Comparison of ENCODE assay signal across 10 cellular contexts in the genomic region with DNA sequence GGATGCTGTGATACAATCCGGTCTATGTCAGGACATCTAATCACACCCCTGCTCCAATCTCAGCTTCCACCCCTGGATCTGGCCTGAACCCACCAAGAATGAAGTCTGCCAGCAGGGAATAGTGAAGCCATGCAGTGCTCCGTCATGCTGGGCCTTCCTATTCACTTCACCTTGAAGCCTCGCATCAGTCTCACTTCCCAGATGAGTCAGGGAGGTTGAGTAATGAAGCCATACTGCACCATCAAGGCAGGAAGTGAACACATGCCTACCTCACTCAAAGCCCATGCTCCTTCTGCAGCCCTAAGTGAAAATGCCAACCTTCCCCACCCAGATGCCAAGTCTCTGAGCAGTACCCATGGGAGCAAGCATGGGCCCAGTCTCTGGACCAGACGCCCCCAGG. TPM values are rescaled to one million over a fixed set of nuclear protein-coding genes. Genes with fewer than 3 reads are reported as not detected.
DNase-seq lines count a peak whose midpoint lies in the region; ATAC-seq, FAIRE-seq and TF ChIP-seq lines count a peak whose summit lies in the region.
"Not testable (repeated sequence)": the region's sequence is repeated elsewhere in the genome, so short reads cannot be mapped to it uniquely, and the experiment has no call there.
"Had no signal": no experiment of that assay in that cellular context is flagged by ENCODE, and none has a peak within 500 bp of the region (broad histone marks: within the 10 kb centered on the region; RNA-seq: fewer than 3 reads in every experiment).

No MANE protein-coding gene starts in this region.

- RAD21 ChIA-PET in GM12878 (lab: Charles Lee; ENCODE audit: unreplicated experiment), result not testable (repeated sequence)

- not testable (repeated sequence) for H2AFZ ChIP-seq in GM12878 (ENCODE audit: control insufficient read depth, low read depth, low read length)

- H3K27me3 ChIP-seq in GM12878 (replicated peaks in 1 of 2; ENCODE audit: control insufficient read depth in 2 of 2, insufficient read depth in 2 of 2, low read length in 1 of 2), result not testable (repeated sequence)

- not testable (repeated sequence) for H3K4me1 Mint-ChIP-seq in stimulated activated memory B cell treated with anti-CD40 and anti-IgM and Interleukin-4, amounts not matched to agents 10 μg/mL and 1 μg/mL and 100 μg/mL, for 72 hours

- not testable (repeated sequence) for H3K27me3 Mint-ChIP-seq in stimulated activated memory B cell treated with anti-CD40 and anti-IgM and Interleukin-4, amounts not matched to agents 10 μg/mL and 1 μg/mL and 100 μg/mL, for 72 hours

- H3K27ac ChIP-seq in GM12878 (ENCODE audit: control insufficient read depth, insufficient read depth), result not testable (repeated sequence)

- CTCF ChIA-PET in GM12878 (lab: Yijun Ruan, JAX), result not testable (repeated sequence)

- TF ChIP-seq POLR2A in GM12878 (IDR thresholded peaks at IDR 0.05; ENCODE audit: low read depth, low read length), result not testable (repeated sequence)

- H3K4me3 ChIP-seq in GM12878, result not testable (repeated sequence)

- ATAC-seq in GM18502 (IDR thresholded peaks at IDR 0.05; ENCODE audit: poor library complexity, unreplicated experiment), result peak; percentile 83
- peak; percentile 78 for ATAC-seq in GM19043 (IDR thresholded peaks at IDR 0.05; ENCODE audit: low read depth, unreplicated experiment)
- ATAC-seq in GM21619 (IDR thresholded peaks at IDR 0.05; ENCODE audit: unreplicated experiment), result peak; percentile 78
- peak; percentile 83 for ATAC-seq in HG03095 (IDR thresholded peaks at IDR 0.05; ENCODE audit: unreplicated experiment)
- ATAC-seq in HG03442 (IDR thresholded peaks at IDR 0.05; ENCODE audit: unreplicated experiment), result peak; percentile 86
- peak; percentile 76 to 83 for ATAC-seq in activated CD4-positive, CD25-positive, alpha-beta regulatory T cell treated with anti-CD3 and anti-CD28 coated beads, Interleukin-2, amount 50 U/mL, for 24 hours
- ATAC-seq in GM12878, result peak; percentile 56
- peak; percentile 9 for ATAC-seq in stimulated activated memory B cell treated with anti-CD40 and anti-IgM and Interleukin-4, amounts not matched to agents 10 μg/mL and 1 μg/mL and 100 μg/mL, for 72 hours

- not testable (repeated sequence) for H3K9me3 ChIP-seq in GM12878 (replicated peaks; ENCODE audit: control insufficient read depth, insufficient read depth, low read length)

- POLR2A ChIA-PET in GM12878 (lab: Charles Lee), result not testable (repeated sequence)

- not testable (repeated sequence) for H3K27ac Mint-ChIP-seq in stimulated activated memory B cell treated with anti-CD40 and anti-IgM and Interleukin-4, amounts not matched to agents 10 μg/mL and 1 μg/mL and 100 μg/mL, for 72 hours

- H3K4me2 ChIP-seq in GM12878 (ENCODE audit: control insufficient read depth, insufficient read depth), result not testable (repeated sequence)

- BruUV-seq in GM12878 (replicated peaks; lab: Mats Ljungman, UMichigan), result not testable (repeated sequence)

- not testable (repeated sequence) for TF ChIP-seq RAD21 in GM12878 (IDR thresholded peaks at IDR 0.05; ENCODE audit: insufficient read depth, low read depth, low read length)

- not testable (repeated sequence) for H3K4me1 ChIP-seq in GM12878 (ENCODE audit: control insufficient read depth, insufficient read depth, low read length)

- intact Hi-C loops in GM12878 (cut with micrococcal nuclease; ENCODE audit: unreplicated experiment), result not testable (repeated sequence)

- not testable (repeated sequence) for H3K9ac ChIP-seq in GM12878 (ENCODE audit: control insufficient read depth, insufficient read depth, low read length)

- not testable (repeated sequence) for FAIRE-seq in GM12878 (lab: Jason Lieb, UNC)

- no CpG with 5 or more reads among the region's 4 CpGs for WGBS in GM12878 (ENCODE audit: insufficient coverage, insufficient replicate concordance, low lambda C conversion rate, missing lambda C conversion rate)

- in situ Hi-C loops in GM12878 (cut with MboI), result not testable (repeated sequence)

- not testable (repeated sequence) for H3K4me3 Mint-ChIP-seq in stimulated activated memory B cell treated with anti-CD40 and anti-IgM and Interleukin-4, amounts not matched to agents 10 μg/mL and 1 μg/mL and 100 μg/mL, for 72 hours

- DNase-seq in GM12878 (ENCODE audit: low read depth, low spot score), result not testable (repeated sequence)

- SMC1A ChIA-PET in GM12878 (lab: Charles Lee; ENCODE audit: uncharacterized antibody, unreplicated experiment), result not testable (repeated sequence)

- H3K79me2 ChIP-seq in GM12878 (ENCODE audit: control insufficient read depth, insufficient read depth, low read length), result not testable (repeated sequence)

- not testable (repeated sequence) for TF ChIP-seq CTCF in GM12878 (IDR thresholded peaks at IDR 0.05 in 2 of 3, conservative IDR thresholded peaks at IDR 0.05 in 1 of 3; ENCODE audit: control insufficient read depth in 2 of 3, extremely low read depth in 1 of 3, insufficient read depth in 1 of 3, low read depth in 3 of 3, low read length in 3 of 3)

- H3K9me3 Mint-ChIP-seq in stimulated activated memory B cell treated with anti-CD40 and anti-IgM and Interleukin-4, amounts not matched to agents 10 μg/mL and 1 μg/mL and 100 μg/mL, for 72 hours, result not testable (repeated sequence)

- not testable (repeated sequence) for H4K20me1 ChIP-seq in GM12878 (ENCODE audit: control insufficient read depth, insufficient read depth)

- not testable (repeated sequence) for H3K36me3 Mint-ChIP-seq in stimulated activated memory B cell treated with anti-CD40 and anti-IgM and Interleukin-4, amounts not matched to agents 10 μg/mL and 1 μg/mL and 100 μg/mL, for 72 hours

- not testable (repeated sequence) for TF ChIP-seq EP300 in GM12878 (IDR thresholded peaks at IDR 0.05; ENCODE audit: borderline replicate concordance in 1 of 2, control insufficient read depth in 1 of 2, low read depth in 2 of 2, low read length in 2 of 2)

- not testable (repeated sequence) for H3K36me3 ChIP-seq in GM12878 (ENCODE audit: control insufficient read depth in 2 of 2, insufficient read depth in 2 of 2, low read length in 1 of 2)

RNA-seq across cellular contexts. Expression of a gene that starts 11.1 kb away (rescaled TPM):
- total RNA-seq in GM12878 (2013; cell fraction: nucleolus; rRNA removed), result not detected in 2 replicates
- total RNA-seq in GM12878 (2014; rRNA removed) (0.44 TPM in 1 of 2 replicates, not detected in the other), GM12878 (2014; rRNA removed; fragmentation: Illumina TruSeq; extraction: Trizol) (0.14 and 0.18 TPM in 2 replicates), GM12878 (2021) (not detected in 2 replicates)
- not detected for polyA plus RNA-seq in GM12878 (2011; ENCODE audit: low read depth)
- polyA plus RNA-seq in GM12878 (2011; rRNA removed) (0.04 TPM in 1 of 2 replicates, not detected in the other), GM12878 (2014; fragmentation: Illumina TruSeq; extraction: Trizol) (0.22 and 0.36 TPM in 2 replicates), GM12878 (2014; fragmentation: Nextera tagmentation; extraction: Ambion mirVana) (under 1 TPM in 1 of 2 experiments, not detected in 1; 0.24 TPM), GM12878 (2014; rRNA removed) (0.49 TPM in 1 of 2 replicates, not detected in the other), GM12878 (2016; fragmentation: Nextera tagmentation; extraction: Ambion mirVana) (under 1 TPM; 0.21 to 0.29 TPM)
- polyA plus RNA-seq in GM12878 (2011; cell fraction: cytosol; rRNA removed), result 0.07 and 0.12 TPM in 2 replicates
- 0.39 TPM in 1 of 2 replicates, not detected in the other for polyA plus RNA-seq in GM12878 (2011; cell fraction: nucleus; rRNA removed)
- 0.14 and 0.34 TPM in 2 replicates for polyA plus RNA-seq in GM12878 (2012)
- 0.15 TPM in 1 of 2 replicates, not detected in the other for polyA minus RNA-seq in GM12878 (2011; rRNA and poly(A)+ RNA removed)
- not detected in 2 replicates for polyA minus RNA-seq in GM12878 (2011; cell fraction: cytosol; rRNA and poly(A)+ RNA removed)
- polyA minus RNA-seq in GM12878 (2011; cell fraction: nucleus; rRNA and poly(A)+ RNA removed), result 0.24 TPM in 1 of 2 replicates, not detected in the other
- total RNA-seq: H1, T-cell had no signal
- polyA plus RNA-seq: H1 had no signal

Comparison
In these comparisons a context has a peak if more than half of its experiments do, and no peak if none do; other contexts are left out.
1. ATAC-seq: peak in every context shown above with its lines; median percentile 86 in HG03442; 83 in GM18502; 83 in HG03095; 80 in activated CD4-positive, CD25-positive, alpha-beta regulatory T cell treated with anti-CD3 and anti-CD28 coated beads, Interleukin-2, amount 50 U/mL, for 24 hours; 78 in GM19043; 78 in GM21619; 56 in GM12878; 9 in stimulated activated memory B cell treated with anti-CD40 and anti-IgM and Interleukin-4, amounts not matched to agents 10 μg/mL and 1 μg/mL and 100 μg/mL, for 72 hours.